16 cellular contexts compared by ENCODE assay signal in genomic region chr12:67716817-67717216, GRCh38.
A peak's percentile ranks its signal among the peaks of the same experiment; 100 is the strongest.
DNase-seq lines count a peak whose midpoint lies in the region; ATAC-seq and TF ChIP-seq lines count a peak whose summit lies in the region.
"Had no signal": no experiment of that assay in that cellular context is flagged by ENCODE, and none has a peak within 500 bp of the region (broad histone marks: within the 10 kb centered on the region; RNA-seq: fewer than 3 reads in every experiment).

No MANE protein-coding gene starts in this region.

- TF ChIP-seq CTCF in heart left ventricle (IDR thresholded peaks at IDR 0.05): no peak

- H4K8ac ChIP-seq in mesendoderm (ENCODE audit: low read depth, low read length): no peak overlapping the region

- intact Hi-C loops in heart left ventricle (cut with DNase I): loop anchor here in 2 of 10 donors (5.0 to 10.0 kb wide), 2 partner anchors 62 to 65 kb away; no protein-coding TSS in a partner anchor

- H3K4me1 ChIP-seq in heart left ventricle (peaks cover 0 to 30% (median 16%) of the 10 kb centered on the region in 12 donors), mesendoderm (ENCODE audit: control insufficient read depth, low read depth, low read length) (no peaks in the 10 kb centered on the region)

- H3K27me3 ChIP-seq in heart left ventricle: no peaks in the 10 kb centered on the region
- no peaks in the 10 kb centered on the region for H3K27me3 ChIP-seq in mesendoderm (ENCODE audit: insufficient read depth, low read length, poor library complexity)
- H3K27me3 ChIP-seq: SJCRH30 had no signal

- no peaks in the 10 kb centered on the region for H3K79me2 ChIP-seq in mesendoderm (ENCODE audit: control insufficient read depth, insufficient read depth, low read length)

- H4K5ac ChIP-seq in mesendoderm (ENCODE audit: low read length): no peak overlapping the region

- no peak for TF ChIP-seq POLR2A in heart left ventricle (IDR thresholded peaks at IDR 0.05)

- no peak overlapping the region for H2BK120ac ChIP-seq in mesendoderm (ENCODE audit: low read depth, low read length)

- H3K4me2 ChIP-seq in mesendoderm (ENCODE audit: low read length): no peak overlapping the region

- H3K56ac ChIP-seq in mesendoderm (ENCODE audit: low read length): no peak overlapping the region

- H3K4me3 ChIP-seq in heart left ventricle: no peak overlapping the region
- H3K4me3 ChIP-seq in mesendoderm (ENCODE audit: low read length): no peak overlapping the region
- H3K4me3 ChIP-seq: SJCRH30 had no signal

- H3K9ac ChIP-seq in mesendoderm (ENCODE audit: low read length): no peak overlapping the region

- 12 to 53% (median 36%) methylated on average over 1 of the region's 1 CpG for WGBS in heart left ventricle, 4 donors
- no CpG with 5 or more reads among the region's 1 CpG for WGBS in mesendoderm (ENCODE audit: extremely low coverage, insufficient coverage, low lambda C conversion rate)

- H2AK5ac ChIP-seq in mesendoderm (ENCODE audit: low read length): no peak overlapping the region

- peak in 2 of 4 donors; percentile 35 to 38 for ATAC-seq in heart left ventricle
- ATAC-seq in HG02759 (IDR thresholded peaks at IDR 0.05; ENCODE audit: unreplicated experiment): no peak
- ATAC-seq: stimulated activated naive B cell treated with anti-CD40 and anti-IgM and Interleukin-4, amounts not matched to agents 10 μg/mL and 1 μg/mL and 100 μg/mL, for 72 hours had no signal

- H3K79me1 ChIP-seq in mesendoderm (ENCODE audit: low read length): no peaks in the 10 kb centered on the region

- H3K23ac ChIP-seq in mesendoderm (ENCODE audit: low read length): no peak overlapping the region

- no peak overlapping the region for H3K18ac ChIP-seq in mesendoderm (ENCODE audit: low read length)

- no peak overlapping the region for H2BK15ac ChIP-seq in mesendoderm (replicated peaks; ENCODE audit: low read depth)

- DNase-seq in EL (peak; percentile 45), astrocyte of the hippocampus (ENCODE audit: low read depth, low spot score) (peak; percentile 78), heart left ventricle (no peak), renal cortical epithelial cell (ENCODE audit: low read depth) (peak; percentile 80), OCI-M2 (lab: John Stamatoyannopoulos, UW; ENCODE audit: unreplicated experiment) (no peak), DMS114 treated with DMSO at 0.1 percent for 48 hours (lab: John Stamatoyannopoulos, UW; ENCODE audit: unreplicated experiment) (no peak), mesendoderm (no peak)
- DNase-seq: activated naive CD8-positive, alpha-beta T cell treated with anti-CD3 and anti-CD28 coated beads for 36 hours; C1 segment of cervical spinal cord; effector memory CD4-positive, alpha-beta T cell; NCI-H1048; NCI-H526; SJCRH30; stimulated activated CD4-positive, alpha-beta T cell treated with anti-CD3 and anti-CD28 coated beads, Interleukin-2, amount 100 ng/mL, for 48 hours; stimulated activated naive B cell treated with anti-CD40 and anti-IgM and Interleukin-4, amounts not matched to agents 10 μg/mL and 1 μg/mL and 100 μg/mL, for 72 hours had no signal

- H3K9me3 ChIP-seq in heart left ventricle: no peaks in the 10 kb centered on the region
- H3K9me3 ChIP-seq: SJCRH30 had no signal

- H3K27ac ChIP-seq in heart left ventricle (peak overlapping the region in 10 of 12 donors; percentile 21 to 89 (median 72)), mesendoderm (ENCODE audit: low read depth, low read length) (no peak overlapping the region)
- H3K27ac ChIP-seq: SJCRH30 had no signal

- H3K4ac ChIP-seq in mesendoderm (ENCODE audit: low read depth, low read length): no peak overlapping the region

- H3K36me3 ChIP-seq in heart left ventricle (no peaks in the 10 kb centered on the region), mesendoderm (ENCODE audit: control insufficient read depth, insufficient read depth, low read length) (no peaks in the 10 kb centered on the region)
- H3K36me3 ChIP-seq: SJCRH30 had no signal

- H2BK5ac ChIP-seq in mesendoderm (ENCODE audit: low read length): no peak overlapping the region

Comparison
In these comparisons a context has a peak if more than half of its experiments do, and no peak if none do; other contexts are left out.
1. DNase-seq: peak in EL (single experiment), astrocyte of the hippocampus (single experiment) and renal cortical epithelial cell (single experiment); none in heart left ventricle (0 of 5), OCI-M2 (single experiment), DMS114 treated with DMSO at 0.1 percent for 48 hours (single experiment) and mesendoderm (single experiment).